17 cellular contexts compared by ENCODE assay signal in the genomic region with DNA sequence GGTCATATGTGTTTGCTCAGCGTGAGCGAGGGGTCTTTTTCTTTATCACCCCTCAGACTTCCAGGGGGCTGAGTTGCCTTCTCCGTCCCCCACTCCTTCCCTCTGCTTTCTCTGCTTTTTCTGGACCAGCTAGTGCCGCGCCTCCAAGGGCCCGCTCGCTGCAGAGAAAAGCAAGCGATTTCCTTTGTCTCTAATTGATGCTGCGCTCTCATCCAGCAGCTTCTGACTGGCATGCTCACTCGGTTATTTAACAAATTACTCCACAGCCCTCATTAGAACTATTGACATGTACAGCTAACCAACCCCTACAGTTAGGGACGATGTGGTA.
DNase-seq lines count a peak whose midpoint lies in the region; ATAC-seq and TF ChIP-seq lines count a peak whose summit lies in the region.
"Had no signal": no experiment of that assay in that cellular context is flagged by ENCODE, and none has a peak within 500 bp of the region (broad histone marks: within the 10 kb centered on the region; RNA-seq: fewer than 3 reads in every experiment).

No MANE protein-coding gene starts in this region.

- WGBS in right cardiac atrium, result 41% methylated on average over 11 of the region's 11 CpGs

- H3K4me3 ChIP-seq in right cardiac atrium (ENCODE audit: low read length), result peak overlapping the region; percentile 52
- no peak overlapping the region for H3K4me3 ChIP-seq in uterus
- H3K4me3 ChIP-seq: K562 had no signal

- H3K27ac ChIP-seq in right cardiac atrium (ENCODE audit: low read length) (no peak overlapping the region), uterus (no peak overlapping the region)
- H3K27ac ChIP-seq: skin epidermis had no signal

- peaks cover 1% of the 10 kb centered on the region for H3K4me1 ChIP-seq in right cardiac atrium (ENCODE audit: control insufficient read depth, insufficient read depth, low read length)
- no peaks in the 10 kb centered on the region for H3K4me1 ChIP-seq in uterus

- H3K9me3 ChIP-seq in right cardiac atrium (ENCODE audit: control insufficient read depth, low read length) (no peaks in the 10 kb centered on the region), uterus (no peaks in the 10 kb centered on the region)

- no peaks in the 10 kb centered on the region for H3K9me3 Mint-ChIP-seq in chondrocyte (ENCODE audit: low read depth)
- peaks cover 0 to 11% (median 5%) of the 10 kb centered on the region in 9 donors for H3K9me3 Mint-ChIP-seq in naive thymus-derived CD8-positive, alpha-beta T cell

- TF ChIP-seq CTCF in chondrocyte (IDR thresholded peaks at IDR 0.05) (no peak), uterus (IDR thresholded peaks at IDR 0.05) (no peak)

- no peaks in the 10 kb centered on the region for H3K36me3 ChIP-seq in uterus

- no peak overlapping the region for H3K27ac Mint-ChIP-seq in chondrocyte (ENCODE audit: unreplicated experiment)
- H3K27ac Mint-ChIP-seq in naive thymus-derived CD8-positive, alpha-beta T cell, result no peak overlapping the region
- H3K27ac Mint-ChIP-seq: activated CD8-positive, alpha-beta T cell treated with anti-CD3 and anti-CD28 coated beads, Interleukin-2, amount 10 ng/mL, durations not matched to agents 7 days and 5 days; naive B cell had no signal

- ATAC-seq in right cardiac atrium (no peak), left ventricle myocardium superior (no peak)
- ATAC-seq in naive thymus-derived CD8-positive, alpha-beta T cell, result no peak
- ATAC-seq: activated CD8-positive, alpha-beta T cell treated with anti-CD3 and anti-CD28 coated beads, Interleukin-2, amount 10 ng/mL, durations not matched to agents 7 days and 5 days; K562 had no signal

- peak overlapping the region; percentile 48 for H3K4me3 Mint-ChIP-seq in chondrocyte (ENCODE audit: unreplicated experiment)
- H3K4me3 Mint-ChIP-seq in naive thymus-derived CD8-positive, alpha-beta T cell, result peak overlapping the region in 6 of 10 donors; percentile 8 to 61 (median 42)
- H3K4me3 Mint-ChIP-seq: activated CD8-positive, alpha-beta T cell treated with anti-CD3 and anti-CD28 coated beads, Interleukin-2, amount 10 ng/mL, durations not matched to agents 7 days and 5 days had no signal

- H3K4me1 Mint-ChIP-seq in chondrocyte (ENCODE audit: low read depth), result peaks cover 31% of the 10 kb centered on the region
- H3K4me1 Mint-ChIP-seq in naive thymus-derived CD8-positive, alpha-beta T cell, result peaks cover 0 to 7% (median 4%) of the 10 kb centered on the region in 4 donors

- POLR2A ChIA-PET in naive thymus-derived CD8-positive, alpha-beta T cell (lab: Charles Lee), result no interaction called here

- no peak for TF ChIP-seq POLR2A in uterus (IDR thresholded peaks at IDR 0.05)

- H3K27me3 ChIP-seq in right cardiac atrium (ENCODE audit: control insufficient read depth, insufficient read depth), result no peaks in the 10 kb centered on the region
- H3K27me3 ChIP-seq in uterus, result no peaks in the 10 kb centered on the region

- no peaks in the 10 kb centered on the region for H3K36me3 Mint-ChIP-seq in chondrocyte (ENCODE audit: low read depth)
- no peaks in the 10 kb centered on the region for H3K36me3 Mint-ChIP-seq in naive thymus-derived CD8-positive, alpha-beta T cell
- H3K36me3 Mint-ChIP-seq: naive B cell had no signal

- intact Hi-C loops in right cardiac atrium (cut with DNase I) (no loop called here), left ventricle myocardium superior (cut with micrococcal nuclease) (no loop called here), uterus (cut with DNase I; ENCODE audit: low total_unique reads) (no loop called here)

- DNase-seq in right cardiac atrium, result no peak
- DNase-seq in left ventricle myocardium superior, result no peak
- no peak for DNase-seq in chondrocyte (ENCODE audit: low spot score)
- DNase-seq in naive thymus-derived CD8-positive, alpha-beta T cell, result no peak
- DNase-seq in SKM-1 treated with dmso at 0.1 percent for 144 hours (lab: John Stamatoyannopoulos, UW; ENCODE audit: unreplicated experiment), result no peak
- DNase-seq in DMS114 treated with DMSO at 0.1 percent for 48 hours (lab: John Stamatoyannopoulos, UW; ENCODE audit: unreplicated experiment), result no peak
- DNase-seq in uterus, result no peak
- no peak for DNase-seq in Kasumi-1 (lab: John Stamatoyannopoulos, UW)
- DNase-seq: activated CD8-positive, alpha-beta T cell treated with anti-CD3 and anti-CD28 coated beads, Interleukin-2, amount 10 ng/mL, durations not matched to agents 7 days and 5 days; activated effector memory CD4-positive, alpha-beta T cell treated with anti-CD3 and anti-CD28 coated beads, Interleukin-2, amount 50 U/mL, for 16 hours; foreskin melanocyte; naive B cell; NCI-H1436; NCI-H774; SHP77 had no signal

- peaks cover 5% of the 10 kb centered on the region for H3K27me3 Mint-ChIP-seq in chondrocyte (ENCODE audit: low read depth)
- H3K27me3 Mint-ChIP-seq in naive thymus-derived CD8-positive, alpha-beta T cell, result peaks cover 5 to 22% (median 7%) of the 10 kb centered on the region in 5 donors
